21 cellular contexts compared by ENCODE assay signal in the genomic region with DNA sequence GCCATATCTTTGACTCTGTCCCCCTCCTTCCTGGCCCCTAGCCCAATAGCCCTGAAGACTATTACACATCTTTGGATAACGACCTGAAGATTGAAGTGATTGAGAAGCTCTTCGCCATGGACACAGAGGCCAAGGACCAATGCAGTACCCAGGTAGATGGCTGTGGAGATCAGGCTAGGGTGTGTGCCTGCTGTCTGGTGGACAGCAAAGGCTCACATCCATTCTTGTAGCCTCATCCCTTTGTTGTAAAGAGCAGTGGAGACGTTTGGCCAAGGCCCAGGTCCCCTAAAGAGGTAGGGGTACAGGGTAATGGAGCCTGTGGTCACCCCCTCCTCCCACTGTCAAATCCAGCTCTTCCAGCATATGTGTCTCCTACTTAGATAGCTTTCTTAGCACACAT.
"Had no signal": no experiment of that assay in that cellular context is flagged by ENCODE, and none has a peak within 500 bp of the region (broad histone marks: within the 10 kb centered on the region; RNA-seq: fewer than 3 reads in every experiment).

No MANE protein-coding gene starts in this region.

- DNase-seq: activated CD4-positive, alpha-beta T cell treated with anti-CD3 and anti-CD28 coated beads for 36 hours; activated CD4-positive, alpha-beta T cell treated with anti-CD3 and anti-CD28 coated beads, Interleukin-2, amount 50 U/mL, for 48 hours; activated naive CD4-positive, alpha-beta T cell treated with anti-CD3 and anti-CD28 coated beads for 36 hours; activated naive CD8-positive, alpha-beta T cell treated with anti-CD3 and anti-CD28 coated beads, Interleukin-2, amount 50 U/mL, for 24 hours; anterior cingulate cortex; dorsolateral prefrontal cortex; gastrocnemius medialis; heart right ventricle; left cardiac atrium; lower lobe of right lung; posterior cingulate gyrus; stimulated activated CD4-positive, alpha-beta T cell treated with anti-CD3 and anti-CD28 coated beads, Interleukin-12 subunit alpha, Interleukin-12 subunit beta, amount 100 ng/mL, for 4 hours; stimulated activated CD4-positive, alpha-beta T cell treated with anti-CD3 and anti-CD28 coated beads, Interleukin-1b, Interleukin-23, amount 100 ng/mL, for 48 hours; stimulated activated naive CD4-positive, alpha-beta T cell treated with Interleukin-2 at 50 U/mL for 16 hours had no signal

- ATAC-seq: activated CD4-positive, alpha-beta T cell treated with anti-CD3 and anti-CD28 coated beads for 36 hours; activated CD8-positive, alpha-beta memory T cell treated with anti-CD3 and anti-CD28 coated beads, Interleukin-2, amount 10 ng/mL, durations not matched to agents 7 days and 5 days; activated naive CD8-positive, alpha-beta T cell treated with anti-CD3 and anti-CD28 coated beads, Interleukin-2, amount 50 U/mL, for 24 hours; gastrocnemius medialis; heart right ventricle; left cardiac atrium; lower lobe of right lung; natural killer cell treated with Interleukin-12 subunit alpha and Interleukin-12 subunit beta and Interleukin-15 and Interleukin-18, amount 100 ng/mL, for 72 hours; WTC11 had no signal

- H3K27ac ChIP-seq: lower lobe of right lung, SK-N-MC had no signal

- FAIRE-seq: colon, TTC549 had no signal

- H3K9me3 ChIP-seq: gastrocnemius medialis, heart right ventricle, lower lobe of right lung, tibial nerve had no signal

- H3K27me3 ChIP-seq: dorsolateral prefrontal cortex, gastrocnemius medialis, heart right ventricle, tibial nerve had no signal

- H3K4me3 ChIP-seq: dorsolateral prefrontal cortex, gastrocnemius medialis, heart right ventricle, lower lobe of right lung, SK-N-MC, tibial nerve had no signal
